In genomic region chr11:34439521-34440258, GRCh38 we compare ENCODE assay signal across 8 cellular contexts. TPM values are rescaled to one million over a fixed set of nuclear protein-coding genes. Genes with fewer than 3 reads are reported as not detected.
DNase-seq lines count a peak whose midpoint lies in the region; ATAC-seq, FAIRE-seq and TF ChIP-seq lines count a peak whose summit lies in the region.

No MANE protein-coding gene starts in this region.

- ATAC-seq in HG02678 (IDR thresholded peaks at IDR 0.05; ENCODE audit: unreplicated experiment), result no peak

- H4K91ac ChIP-seq in trophoblast cell (ENCODE audit: low read depth, low read length), result no peak overlapping the region

- H3K27me3 ChIP-seq in GM06990 (replicated peaks; ENCODE audit: control insufficient read depth, insufficient read depth, low read length) (no peaks in the 10 kb centered on the region), endodermal cell (ENCODE audit: control insufficient read depth, insufficient read depth, low read length, poor library complexity, severe bottlenecking) (no peaks in the 10 kb centered on the region), trophoblast cell (ENCODE audit: insufficient read depth, low read length) (no peaks in the 10 kb centered on the region), neural progenitor cell (no peaks in the 10 kb centered on the region)

- no peaks in the 10 kb centered on the region for H3F3A ChIP-seq in neural progenitor cell (ENCODE audit: low read depth)

- H4K20me1 ChIP-seq in OCI-LY7 (ENCODE audit: insufficient read depth, low read length) (no peaks in the 10 kb centered on the region), neural progenitor cell (ENCODE audit: low read depth) (no peaks in the 10 kb centered on the region)

- H3K27ac ChIP-seq in OCI-LY7 (ENCODE audit: low read depth, low read length, poor library complexity, severe bottlenecking) (peak overlapping the region; percentile 59), endodermal cell (ENCODE audit: low read depth, low read length) (no peak overlapping the region), trophoblast cell (ENCODE audit: low read depth, low read length) (no peak overlapping the region), neural progenitor cell (no peak overlapping the region)

- no peak overlapping the region for H2BK120ac ChIP-seq in trophoblast cell (ENCODE audit: insufficient read depth, low read length, poor library complexity)

- peaks cover 27% of the 10 kb centered on the region for H3K4me1 ChIP-seq in OCI-LY7 (ENCODE audit: insufficient read depth, low read length, poor library complexity, severe bottlenecking)
- no peaks in the 10 kb centered on the region for H3K4me1 ChIP-seq in endodermal cell (ENCODE audit: control insufficient read depth, insufficient read depth, low read length)
- H3K4me1 ChIP-seq in trophoblast cell (ENCODE audit: control insufficient read depth in 1 of 2, insufficient read depth in 2 of 2, low read length in 2 of 2), result peaks cover 0 to 2% of the 10 kb centered on the region in 2 experiments
- no peaks in the 10 kb centered on the region for H3K4me1 ChIP-seq in neural progenitor cell

- H4K8ac ChIP-seq in trophoblast cell (ENCODE audit: low read depth, low read length), result no peak overlapping the region

- no peak overlapping the region for H2BK12ac ChIP-seq in trophoblast cell (ENCODE audit: low read length)

- TF ChIP-seq CTCF in GM06990 (IDR thresholded peaks at IDR 0.05; ENCODE audit: insufficient read depth, low read length, poor library complexity, severe bottlenecking) (no peak), OCI-LY7 (conservative IDR thresholded peaks at IDR 0.05; ENCODE audit: low read length) (no peak), endodermal cell (conservative IDR thresholded peaks at IDR 0.05) (no peak), neural progenitor cell (IDR thresholded peaks at IDR 0.05) (no peak)

- no TSS peak for BruUV-seq in OCI-LY7 (replicated peaks; lab: Mats Ljungman, UMichigan)

- no peak overlapping the region for H3K18ac ChIP-seq in trophoblast cell (ENCODE audit: low read length)

- H3K79me2 ChIP-seq in OCI-LY7 (ENCODE audit: insufficient read depth, low read depth, low read length), result peaks cover 31% of the 10 kb centered on the region; the same call in 1 of the 2 replicates
- H3K79me2 ChIP-seq in trophoblast cell (ENCODE audit: control insufficient read depth, insufficient read depth, low read length, poor library complexity), result no peaks in the 10 kb centered on the region
- H3K79me2 ChIP-seq in neural progenitor cell (ENCODE audit: low read depth), result no peaks in the 10 kb centered on the region

- H3K9me3 ChIP-seq in OCI-LY7 (ENCODE audit: low read length), result peaks cover 10% of the 10 kb centered on the region; the same call in 1 of the 2 replicates
- H3K9me3 ChIP-seq in endodermal cell (ENCODE audit: control insufficient read depth, low read length), result peaks cover 6% of the 10 kb centered on the region
- H3K9me3 ChIP-seq in trophoblast cell (ENCODE audit: insufficient read depth, low read depth, low read length), result no peaks in the 10 kb centered on the region
- no peaks in the 10 kb centered on the region for H3K9me3 ChIP-seq in neural progenitor cell (ENCODE audit: low read depth)

- no peak overlapping the region for H2AK5ac ChIP-seq in trophoblast cell (ENCODE audit: low read length)

- H3K27ac Mint-ChIP-seq in endodermal cell, result peak overlapping the region; percentile 90
- H3K27ac Mint-ChIP-seq in neural progenitor cell, result no peak overlapping the region

- H2BK5ac ChIP-seq in trophoblast cell (ENCODE audit: low read depth, low read length, poor library complexity), result no peak overlapping the region

- H3K4me3 Mint-ChIP-seq in endodermal cell, result peak overlapping the region; percentile 89
- no peak overlapping the region for H3K4me3 Mint-ChIP-seq in neural progenitor cell

- H3K9ac ChIP-seq in endodermal cell (ENCODE audit: extremely low read depth, low read length, poor library complexity, severe bottlenecking) (peak overlapping the region; percentile 30), trophoblast cell (ENCODE audit: low read length) (no peak overlapping the region), neural progenitor cell (no peak overlapping the region)

- H3K14ac ChIP-seq in trophoblast cell (ENCODE audit: low read length), result no peak overlapping the region

- H3K9me3 Mint-ChIP-seq in endodermal cell, result peaks cover 12% of the 10 kb centered on the region
- H3K9me3 Mint-ChIP-seq in neural progenitor cell, result no peaks in the 10 kb centered on the region

- WGBS in endodermal cell (ENCODE audit: insufficient coverage in 1 of 2, insufficient read length in 1 of 2), 2 experiments, result 90 to 98% methylated on average over 9 to 10 of the region's 10 CpGs
- no CpG with 5 or more reads among the region's 10 CpGs for WGBS in trophoblast cell (ENCODE audit: extremely low coverage, insufficient coverage, insufficient read length)

- CTCF ChIA-PET in OCI-LY7 (lab: Charles Lee; ENCODE audit: unreplicated experiment), result no interaction called here

- H3K4me3 ChIP-seq in GM06990 (replicated peaks; ENCODE audit: low read depth, low read length), result peak overlapping the region; percentile 76
- H3K4me3 ChIP-seq in OCI-LY7 (ENCODE audit: low read depth, low read length, poor library complexity, severe bottlenecking), result peak overlapping the region; percentile 75
- H3K4me3 ChIP-seq in endodermal cell (ENCODE audit: low read length), result peak overlapping the region; percentile 76
- peak overlapping the region; percentile 90 for H3K4me3 ChIP-seq in trophoblast cell (ENCODE audit: low read depth, low read length)
- H3K4me3 ChIP-seq in neural progenitor cell, result no peak overlapping the region

- peak overlapping the region; percentile 38 for H3K23ac ChIP-seq in trophoblast cell (ENCODE audit: low read length)

- DNase-seq in GM06990 (ENCODE audit: extremely low read depth, insufficient read length) (no peak), OCI-LY7 (ENCODE audit: low spot score) (peak; percentile 16), endodermal cell (no peak), trophoblast cell (peak in 1 of 2 donors; percentile 18), neural progenitor cell (ENCODE audit: low spot score) (no peak), RCC 7860 (ENCODE audit: low spot score) (no peak), KG1 (lab: John Stamatoyannopoulos, UW) (no peak)

- no peak overlapping the region for H4K12ac ChIP-seq in trophoblast cell (ENCODE audit: low read depth, low read length)

- H3K36me3 ChIP-seq in GM06990 (ENCODE audit: control insufficient read depth, insufficient read depth, low read length), result no peaks in the 10 kb centered on the region; the same call in 1 of the 2 replicates
- peaks cover 16% of the 10 kb centered on the region for H3K36me3 ChIP-seq in OCI-LY7 (ENCODE audit: insufficient read depth, low read length)
- H3K36me3 ChIP-seq in endodermal cell (ENCODE audit: control insufficient read depth, insufficient read depth, low read length), result no peaks in the 10 kb centered on the region
- no peaks in the 10 kb centered on the region for H3K36me3 ChIP-seq in trophoblast cell (ENCODE audit: control insufficient read depth in 1 of 2, insufficient read depth in 2 of 2, low read length in 2 of 2)
- H3K36me3 ChIP-seq in neural progenitor cell, result no peaks in the 10 kb centered on the region

- POLR2A ChIA-PET in OCI-LY7 (lab: Charles Lee), result interaction anchor here (0.6 to 1.4 kb wide), 6 partner anchors 8 to 1838 kb away, joined by 3 to 5 read pairs (median 3); partner anchors contain the start of gene ABTB2

- intact Hi-C loops in OCI-LY7 (cut with micrococcal nuclease; ENCODE audit: unreplicated experiment), result no loop called here

- no peaks in the 10 kb centered on the region for H3K27me3 Mint-ChIP-seq in endodermal cell (ENCODE audit: insufficient read depth)
- peaks cover under 1% of the 10 kb centered on the region for H3K27me3 Mint-ChIP-seq in neural progenitor cell (ENCODE audit: insufficient read depth, low read depth)

- no peak for FAIRE-seq in RCC 7860 (lab: Jason Lieb, UNC)

- H3K36me3 Mint-ChIP-seq in endodermal cell (ENCODE audit: low read depth), result peaks cover 10% of the 10 kb centered on the region
- no peaks in the 10 kb centered on the region for H3K36me3 Mint-ChIP-seq in neural progenitor cell

- H2AFZ ChIP-seq in OCI-LY7 (ENCODE audit: low read length) (peak overlapping the region; percentile 99; the same call in 1 of the 2 replicates), trophoblast cell (ENCODE audit: insufficient read depth, low read length, poor library complexity) (no peak overlapping the region), neural progenitor cell (replicated peaks) (no peak overlapping the region)

- H3K4me2 ChIP-seq in OCI-LY7 (ENCODE audit: low read length), result peak overlapping the region; percentile 88
- H3K4me2 ChIP-seq in trophoblast cell (ENCODE audit: low read length), result peak overlapping the region; percentile 75
- no peak overlapping the region for H3K4me2 ChIP-seq in neural progenitor cell

- no peaks in the 10 kb centered on the region for H3K79me1 ChIP-seq in trophoblast cell (ENCODE audit: low read length)

- H3K4me1 Mint-ChIP-seq in endodermal cell (peaks cover 8% of the 10 kb centered on the region), neural progenitor cell (no peaks in the 10 kb centered on the region)

- no peak overlapping the region for H3K4ac ChIP-seq in trophoblast cell (ENCODE audit: low read depth, low read length)

- no peaks in the 10 kb centered on the region for H3K9me2 ChIP-seq in OCI-LY7 (ENCODE audit: insufficient read depth, low read length)

RNA-seq across cellular contexts. Expression of gene CAT, which starts 1.0 kb away (rescaled TPM):
- total RNA-seq in OCI-LY7 (2014; rRNA removed; shearing (Covaris generic)), result 42.6 and 46.6 TPM in 2 replicates
- total RNA-seq in OCI-LY7 (2022), result 47.8 and 58.3 TPM in 2 replicates
- total RNA-seq in endodermal cell, result 10 to 100 TPM; 18.9 to 23.4 TPM
- polyA plus RNA-seq in endodermal cell (2013, experiment 1 of 2), result 1.1 TPM
- polyA plus RNA-seq in endodermal cell (2013, experiment 2 of 2), result 0.87 TPM
- 2.6 TPM in 2 replicates for polyA plus RNA-seq in trophoblast cell (2013)
- total RNA-seq in neural progenitor cell (ENCODE audit: low replicate concordance), result not detected in 2 replicates

Comparison
In these comparisons a context has a peak if more than half of its experiments do, and no peak if none do; other contexts are left out.
1. RNA of gene CAT, which starts 1.0 kb away (total RNA-seq): 42.6 to 58.3 TPM in OCI-LY7 and 18.9 to 23.4 TPM in endodermal cell; not detected in neural progenitor cell; every median in the first group is over 10 times any median in the second.